21 cellular contexts compared by ENCODE assay signal in the genomic region with DNA sequence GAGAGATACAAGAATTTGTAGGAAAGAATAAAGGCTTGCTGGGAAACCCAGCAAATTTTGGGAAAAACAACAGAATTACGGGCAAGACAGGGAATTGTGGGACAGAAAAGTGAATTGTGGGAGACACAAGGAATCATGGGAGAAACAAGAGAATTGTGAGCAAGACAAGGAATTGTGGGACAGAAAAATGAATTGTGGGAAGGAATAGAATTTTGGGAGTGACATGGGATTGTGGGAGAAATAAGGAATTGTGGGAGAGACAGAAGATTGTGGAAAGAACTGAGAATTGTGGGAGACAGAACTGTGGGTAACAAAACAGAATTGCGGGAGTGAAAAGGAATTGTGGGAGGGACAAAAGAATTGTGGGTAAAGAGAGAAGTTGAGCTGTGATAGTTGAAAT. TPM values are rescaled to one million over a fixed set of nuclear protein-coding genes. Genes with fewer than 3 reads are reported as not detected.
DNase-seq lines count a peak whose midpoint lies in the region; ATAC-seq and TF ChIP-seq lines count a peak whose summit lies in the region.
"Had no signal": no experiment of that assay in that cellular context is flagged by ENCODE, and none has a peak within 500 bp of the region (broad histone marks: within the 10 kb centered on the region; RNA-seq: fewer than 3 reads in every experiment).

No MANE protein-coding gene starts in this region.

- H4K20me1 ChIP-seq in BLaER1 (peaks cover 29% of the 10 kb centered on the region), PC-3 (ENCODE audit: low read length) (no peaks in the 10 kb centered on the region)

- H3K9me3 ChIP-seq in BLaER1, result peaks cover 4% of the 10 kb centered on the region; the same call in 1 of the 2 replicates
- H3K9me3 ChIP-seq in PC-3 (ENCODE audit: low read length), result no peaks in the 10 kb centered on the region
- no peaks in the 10 kb centered on the region for H3K9me3 ChIP-seq in iPS-18a (ENCODE audit: control insufficient read depth, low read depth, low read length)
- H3K9me3 ChIP-seq: esophagus squamous epithelium, left lung had no signal

- H3K27ac ChIP-seq in BLaER1 (no peak overlapping the region), PC-3 (ENCODE audit: low read length) (no peak overlapping the region), iPS-18a (ENCODE audit: low read length) (no peak overlapping the region)

- ATAC-seq in PC-3, result no peak
- ATAC-seq in HG03378 (IDR thresholded peaks at IDR 0.05; ENCODE audit: unreplicated experiment), result no peak
- ATAC-seq in GM19397 (IDR thresholded peaks at IDR 0.05; ENCODE audit: unreplicated experiment), result no peak
- ATAC-seq: left lung; stimulated activated memory B cell treated with anti-CD40 and anti-IgM and Interleukin-4, amounts not matched to agents 10 μg/mL and 1 μg/mL and 100 μg/mL, for 72 hours; WTC11 had no signal

- H3K4me2 ChIP-seq in BLaER1 (peak overlapping the region; percentile 57), PC-3 (ENCODE audit: low read length) (peak overlapping the region; percentile 93)

- CTCF ChIA-PET in PC-3 (lab: Charles Lee), result no interaction called here

- DNase-seq in HFF-Myc (ENCODE audit: extremely low read depth, low read depth), result no peak
- DNase-seq in PC-3, result no peak
- no peak for DNase-seq in GM20000 (ENCODE audit: low spot score)
- DNase-seq in DMS53 treated with DMSO at 0.1 percent for 48 hours (lab: John Stamatoyannopoulos, UW; ENCODE audit: unreplicated experiment), result no peak
- DNase-seq: activated CD4-positive, alpha-beta T cell treated with anti-CD3 and anti-CD28 coated beads, Interleukin-2, amount 50 U/mL, for 48 hours; activated naive CD4-positive, alpha-beta T cell treated with Interleukin-2 at 50 U/mL for 16 hours; activated T-cell treated with anti-CD3 and anti-CD28 coated beads for 4 hours; aorta; effector memory CD4-positive, alpha-beta T cell; esophagus squamous epithelium; left lung; NCI-H1092; NCI-H2081 treated with DMSO at 0.1 percent for 48 hours; NCI-H510A; Right ventricle myocardium superior had no signal

- H3K9ac ChIP-seq in BLaER1 (no peak overlapping the region), PC-3 (ENCODE audit: low read length) (no peak overlapping the region), iPS-18a (ENCODE audit: low read length) (no peak overlapping the region)

- peaks cover 50% of the 10 kb centered on the region for H3K79me2 ChIP-seq in PC-3 (ENCODE audit: low read length)

- H3K4me1 ChIP-seq in BLaER1, result peaks cover 31% of the 10 kb centered on the region
- H3K4me1 ChIP-seq in PC-3 (ENCODE audit: insufficient read depth, low read length), result peaks cover 17% of the 10 kb centered on the region
- H3K4me1 ChIP-seq in iPS-18a (ENCODE audit: control insufficient read depth, low read depth, low read length), result peaks cover 9% of the 10 kb centered on the region

- intact Hi-C loops in PC-3 (cut with micrococcal nuclease), result loop anchor here (10.0 kb wide), 4 partner anchors 175 to 915 kb away; no protein-coding TSS in a partner anchor

- H3K9me2 ChIP-seq in PC-3 (replicated peaks; ENCODE audit: low read length), result no peaks in the 10 kb centered on the region

- no peak overlapping the region for H2AFZ ChIP-seq in PC-3 (ENCODE audit: low read length)

- H3K4me3 ChIP-seq in BLaER1 (peak overlapping the region; percentile 77; the same call in 1 of the 2 replicates), HFF-Myc (replicated peaks; ENCODE audit: low read depth, low read length) (peak overlapping the region; percentile 76; the same call in 1 of the 2 replicates), PC-3 (ENCODE audit: low read length) (peak overlapping the region; percentile 86; the same call in 1 of the 2 replicates), iPS-18a (ENCODE audit: low read length) (peak overlapping the region; percentile 82)

- BruUV-seq in PC-3 (replicated peaks; lab: Mats Ljungman, UMichigan), result no TSS peak

- POLR2A ChIA-PET in PC-3 (lab: Charles Lee; ENCODE audit: unreplicated experiment), result no interaction called here

- no peaks in the 10 kb centered on the region for H3F3A ChIP-seq in PC-3 (ENCODE audit: low read length, unreplicated experiment)

- H3K36me3 ChIP-seq in BLaER1 (peaks cover 18% of the 10 kb centered on the region), PC-3 (ENCODE audit: low read depth, low read length) (peaks cover 16% of the 10 kb centered on the region), iPS-18a (ENCODE audit: control insufficient read depth, low read depth, low read length) (peaks cover 26% of the 10 kb centered on the region)

- H3K27me3 ChIP-seq in BLaER1 (peaks cover 81% of the 10 kb centered on the region), PC-3 (ENCODE audit: low read length) (no peaks in the 10 kb centered on the region), iPS-18a (ENCODE audit: control insufficient read depth, insufficient read depth, low read length) (no peaks in the 10 kb centered on the region)
- H3K27me3 ChIP-seq: esophagus squamous epithelium, left lung had no signal

- no peak for TF ChIP-seq CTCF in HFF-Myc (IDR thresholded peaks at IDR 0.05; ENCODE audit: low read depth, low read length, missing control alignments)
- no peak for TF ChIP-seq CTCF in PC-3 (conservative IDR thresholded peaks at IDR 0.05; ENCODE audit: low read depth, low read length)
- TF ChIP-seq CTCF in GM20000 (IDR thresholded peaks at IDR 0.05; ENCODE audit: extremely low read depth, missing control alignments), result no peak

RNA-seq across cellular contexts. Expression of a gene that starts 1.2 kb away (rescaled TPM):
- 44.9 and 54.4 TPM in 2 replicates for total RNA-seq in PC-3 (2014; rRNA removed)
